ENCODE assay signal across 8 cellular contexts in genomic region chr1:156725683-156726280, GRCh38. TPM values are rescaled to one million over a fixed set of nuclear protein-coding genes. Genes with fewer than 3 reads are reported as not detected.
DNase-seq lines count a peak whose midpoint lies in the region; ATAC-seq and TF ChIP-seq lines count a peak whose summit lies in the region.

No MANE protein-coding gene starts in this region.

- no TSS peak for BruUV-seq in Panc1 (replicated peaks; lab: Mats Ljungman, UMichigan)

- H3K27ac ChIP-seq in Panc1 (ENCODE audit: low read length), result peak overlapping the region; percentile 87

- in situ Hi-C loops in ACHN (cut with HindIII; ENCODE audit: low pct_ligation_motif_present, low pct_unique_long_range_greater_than_20kb, low sequenced_read_pairs) (no loop called here), Panc1 (cut with HindIII; ENCODE audit: low pct_unique_long_range_greater_than_20kb, low sequenced_read_pairs) (no loop called here)

- H3K27ac Mint-ChIP-seq in activated T-cell treated with anti-CD3 and anti-CD28 coated beads, Interleukin-2, amount 50 U/mL, for 72 hours, result no peak overlapping the region
- no peak overlapping the region for H3K27ac Mint-ChIP-seq in natural killer cell
- H3K27ac Mint-ChIP-seq in stimulated activated effector memory CD8-positive, alpha-beta T cell treated with anti-CD3 and anti-CD28 coated beads, Interleukin-12 subunit alpha, Interleukin-12 subunit beta, amount 100 ng/mL, for 72 hours, result no peak overlapping the region

- no peak overlapping the region for H3K4me3 Mint-ChIP-seq in activated T-cell treated with anti-CD3 and anti-CD28 coated beads, Interleukin-2, amount 50 U/mL, for 72 hours
- no peak overlapping the region for H3K4me3 Mint-ChIP-seq in natural killer cell
- no peak overlapping the region for H3K4me3 Mint-ChIP-seq in stimulated activated effector memory CD8-positive, alpha-beta T cell treated with anti-CD3 and anti-CD28 coated beads, Interleukin-12 subunit alpha, Interleukin-12 subunit beta, amount 100 ng/mL, for 72 hours

- H3K36me3 ChIP-seq in Panc1 (ENCODE audit: control insufficient read depth, insufficient read depth, low read length), result peaks cover 19% of the 10 kb centered on the region

- no peaks in the 10 kb centered on the region for H3K27me3 ChIP-seq in Panc1 (ENCODE audit: control insufficient read depth, insufficient read depth, low read length)

- ATAC-seq in GM18861 (IDR thresholded peaks at IDR 0.05; ENCODE audit: unreplicated experiment) (peak; percentile 38), Panc1 (peak; percentile 78), natural killer cell (peak; percentile 17 to 47 (median 18))
- ATAC-seq in activated T-cell treated with anti-CD3 and anti-CD28 coated beads, Interleukin-2, amount 50 U/mL, for 72 hours (replicated peaks in 1 of 2), result peak; percentile 22 to 40
- ATAC-seq in stimulated activated effector memory CD8-positive, alpha-beta T cell treated with anti-CD3 and anti-CD28 coated beads, Interleukin-12 subunit alpha, Interleukin-12 subunit beta, amount 100 ng/mL, for 72 hours, result peak; percentile 44

- H3K9me3 ChIP-seq in Panc1 (ENCODE audit: control insufficient read depth, insufficient read depth, low read depth, low read length), result no peaks in the 10 kb centered on the region

- peaks cover 27% of the 10 kb centered on the region for H3K4me1 Mint-ChIP-seq in activated T-cell treated with anti-CD3 and anti-CD28 coated beads, Interleukin-2, amount 50 U/mL, for 72 hours (ENCODE audit: low read depth)
- peaks cover 22 to 31% of the 10 kb centered on the region in 2 donors for H3K4me1 Mint-ChIP-seq in natural killer cell
- peaks cover 37% of the 10 kb centered on the region for H3K4me1 Mint-ChIP-seq in stimulated activated effector memory CD8-positive, alpha-beta T cell treated with anti-CD3 and anti-CD28 coated beads, Interleukin-12 subunit alpha, Interleukin-12 subunit beta, amount 100 ng/mL, for 72 hours

- no peaks in the 10 kb centered on the region for H3K27me3 Mint-ChIP-seq in activated T-cell treated with anti-CD3 and anti-CD28 coated beads, Interleukin-2, amount 50 U/mL, for 72 hours (ENCODE audit: low read depth)
- no peaks in the 10 kb centered on the region for H3K27me3 Mint-ChIP-seq in natural killer cell (ENCODE audit: low read depth in 2 of 2)

- intact Hi-C loops in Panc1 (cut with micrococcal nuclease; ENCODE audit: unreplicated experiment), result loop anchor here (1.0 to 2.0 kb wide), 2 partner anchors 36 to 133 kb away; partner anchors contain the start of gene INSRR
- intact Hi-C loops in natural killer cell (cut with micrococcal nuclease), result loop anchor here (1.0 to 5.0 kb wide), 4 partner anchors 36 to 443 kb away; partner anchors contain the start of genes SMG5 and TMEM79

- TF ChIP-seq CTCF in Panc1 (IDR thresholded peaks at IDR 0.05), result peak; percentile 91
- peak; percentile 99 for TF ChIP-seq CTCF in fibroblast of mammary gland (conservative IDR thresholded peaks at IDR 0.05; ENCODE audit: control insufficient read depth, insufficient read depth, low read depth, low read length)
- TF ChIP-seq CTCF in natural killer cell (IDR thresholded peaks at IDR 0.05), result peak; percentile 93

- POLR2A ChIA-PET in Panc1 (lab: Charles Lee), result interaction anchor here (0.6 to 1.6 kb wide), 3 partner anchors 20 to 43 kb away, joined by 3 to 12 read pairs (median 5); partner anchors contain the start of gene CRABP2

- no peaks in the 10 kb centered on the region for H3K9me3 Mint-ChIP-seq in activated T-cell treated with anti-CD3 and anti-CD28 coated beads, Interleukin-2, amount 50 U/mL, for 72 hours
- no peaks in the 10 kb centered on the region for H3K9me3 Mint-ChIP-seq in natural killer cell
- H3K9me3 Mint-ChIP-seq in stimulated activated effector memory CD8-positive, alpha-beta T cell treated with anti-CD3 and anti-CD28 coated beads, Interleukin-12 subunit alpha, Interleukin-12 subunit beta, amount 100 ng/mL, for 72 hours, result no peaks in the 10 kb centered on the region

- CTCF ChIA-PET in Panc1 (lab: Charles Lee), result interaction anchor here (0.5 to 2.8 kb wide), 28 partner anchors 10 to 202 kb away, joined by 3 to 118 read pairs (median 4); partner anchors contain the start of genes CRABP2, INSRR, IQGAP3 and NTRK1

- DNase-seq in ACHN, result peak; percentile 91
- peak; percentile 39 for DNase-seq in KG1 (lab: John Stamatoyannopoulos, UW)
- peak; percentile 77 for DNase-seq in Panc1 (ENCODE audit: low read depth, low spot score)
- peak; percentile 83 to 89 for DNase-seq in activated T-cell treated with anti-CD3 and anti-CD28 coated beads, Interleukin-2, amount 50 U/mL, for 72 hours
- peak; percentile 93 for DNase-seq in fibroblast of mammary gland (ENCODE audit: low read depth)
- peak; percentile 80 for DNase-seq in natural killer cell
- peak; percentile 73 to 91 for DNase-seq in stimulated activated effector memory CD8-positive, alpha-beta T cell treated with anti-CD3 and anti-CD28 coated beads, Interleukin-12 subunit alpha, Interleukin-12 subunit beta, amount 100 ng/mL, for 72 hours (ENCODE audit: low spot score in 2 of 2)

- peaks cover 33% of the 10 kb centered on the region for H3K4me1 ChIP-seq in Panc1 (ENCODE audit: control insufficient read depth, insufficient read depth, low read length)

- H3K36me3 Mint-ChIP-seq in activated T-cell treated with anti-CD3 and anti-CD28 coated beads, Interleukin-2, amount 50 U/mL, for 72 hours (ENCODE audit: insufficient read depth in 2 of 2), result peaks cover 13 to 27% of the 10 kb centered on the region in 2 donors
- H3K36me3 Mint-ChIP-seq in natural killer cell, result peaks cover 8% of the 10 kb centered on the region
- peaks cover 23% of the 10 kb centered on the region for H3K36me3 Mint-ChIP-seq in stimulated activated effector memory CD8-positive, alpha-beta T cell treated with anti-CD3 and anti-CD28 coated beads, Interleukin-12 subunit alpha, Interleukin-12 subunit beta, amount 100 ng/mL, for 72 hours

- peak overlapping the region; percentile 87 to 99 for H3K4me3 ChIP-seq in Panc1 (ENCODE audit: low read depth in 2 of 2, low read length in 2 of 2)
- peak overlapping the region; percentile 84 for H3K4me3 ChIP-seq in fibroblast of mammary gland (ENCODE audit: control insufficient read depth, low read depth, low read length)

RNA-seq across cellular contexts. Expression of gene METTL25B, which starts 2.5 kb away (rescaled TPM):
- total RNA-seq in Panc1 (2021; ENCODE audit: unreplicated experiment) (32.8 TPM), natural killer cell (10 to 100 TPM; 23.5 to 25.3 (median 23.8) TPM)
- polyA plus RNA-seq in Panc1 (2012; ENCODE audit: insufficient read length), result 37.7 TPM
- total RNA-seq in activated T-cell treated with anti-CD3 and anti-CD28 coated beads, Interleukin-2, amount 50 U/mL, for 72 hours, result 100 to 1,000 TPM in 1 of 2 donors, 10 to 100 TPM in 1; 90.5 to 100 TPM

RNA-seq across cellular contexts. Expression of gene ISG20L2, which starts 2.8 kb away (rescaled TPM):
- total RNA-seq in Panc1 (2021; ENCODE audit: unreplicated experiment) (40.6 TPM), natural killer cell (10 to 100 TPM; 60.3 to 71.9 (median 68.7) TPM)
- 26.9 TPM for polyA plus RNA-seq in Panc1 (2012; ENCODE audit: insufficient read length)
- 10 to 100 TPM; 36.3 to 37.1 TPM for total RNA-seq in activated T-cell treated with anti-CD3 and anti-CD28 coated beads, Interleukin-2, amount 50 U/mL, for 72 hours

RNA-seq across cellular contexts. Expression of gene MRPL24, which starts 15.1 kb away (rescaled TPM):
- total RNA-seq in Panc1 (2021; ENCODE audit: unreplicated experiment), result 80.4 TPM
- 109 TPM for polyA plus RNA-seq in Panc1 (2012; ENCODE audit: insufficient read length)
- 10 to 100 TPM; 45.9 to 67.8 TPM for total RNA-seq in activated T-cell treated with anti-CD3 and anti-CD28 coated beads, Interleukin-2, amount 50 U/mL, for 72 hours
- total RNA-seq in natural killer cell, result 10 to 100 TPM; 15.9 to 19.7 (median 18.7) TPM

RNA-seq across cellular contexts. Expression of gene CRABP2, which starts 20.4 kb away (rescaled TPM):
- total RNA-seq in Panc1 (2021; ENCODE audit: unreplicated experiment) (1,115 TPM), natural killer cell (1 to 10 TPM; 3.0 to 3.8 (median 3.0) TPM)
- polyA plus RNA-seq in Panc1 (2012; ENCODE audit: insufficient read length), result 1,502 TPM
- 1 to 10 TPM; 2.5 TPM for total RNA-seq in activated T-cell treated with anti-CD3 and anti-CD28 coated beads, Interleukin-2, amount 50 U/mL, for 72 hours

RNA-seq across cellular contexts. Expression of gene HDGF, which starts 25.7 kb away (rescaled TPM):
- 325 TPM for total RNA-seq in Panc1 (2021; ENCODE audit: unreplicated experiment)
- 302 TPM for polyA plus RNA-seq in Panc1 (2012; ENCODE audit: insufficient read length)
- total RNA-seq in activated T-cell treated with anti-CD3 and anti-CD28 coated beads, Interleukin-2, amount 50 U/mL, for 72 hours, result 100 to 1,000 TPM; 185 to 217 TPM
- 100 to 1,000 TPM in 1 of 3 donors, 10 to 100 TPM in 2; 95.3 to 110 (median 96.6) TPM for total RNA-seq in natural killer cell

Comparison
In these comparisons a context has a peak if more than half of its experiments do, and no peak if none do; other contexts are left out.
1. Peak in every context shown above with its lines: DNase-seq, ATAC-seq, H3K4me3 ChIP-seq and H3K27ac ChIP-seq.
2. DNase-seq: peak in every context shown above with its lines; median percentile 93 in fibroblast of mammary gland; 91 in ACHN; 86 in activated T-cell treated with anti-CD3 and anti-CD28 coated beads, Interleukin-2, amount 50 U/mL, for 72 hours; 82 in stimulated activated effector memory CD8-positive, alpha-beta T cell treated with anti-CD3 and anti-CD28 coated beads, Interleukin-12 subunit alpha, Interleukin-12 subunit beta, amount 100 ng/mL, for 72 hours; 80 in natural killer cell; 77 in Panc1; 39 in KG1.
3. ATAC-seq: peak in every context shown above with its lines; median percentile 78 in Panc1; 44 in stimulated activated effector memory CD8-positive, alpha-beta T cell treated with anti-CD3 and anti-CD28 coated beads, Interleukin-12 subunit alpha, Interleukin-12 subunit beta, amount 100 ng/mL, for 72 hours; 38 in GM18861; 31 in activated T-cell treated with anti-CD3 and anti-CD28 coated beads, Interleukin-2, amount 50 U/mL, for 72 hours; 18 in natural killer cell.